Comparison of ENCODE assay signal across 8 cellular contexts in the genomic region with DNA sequence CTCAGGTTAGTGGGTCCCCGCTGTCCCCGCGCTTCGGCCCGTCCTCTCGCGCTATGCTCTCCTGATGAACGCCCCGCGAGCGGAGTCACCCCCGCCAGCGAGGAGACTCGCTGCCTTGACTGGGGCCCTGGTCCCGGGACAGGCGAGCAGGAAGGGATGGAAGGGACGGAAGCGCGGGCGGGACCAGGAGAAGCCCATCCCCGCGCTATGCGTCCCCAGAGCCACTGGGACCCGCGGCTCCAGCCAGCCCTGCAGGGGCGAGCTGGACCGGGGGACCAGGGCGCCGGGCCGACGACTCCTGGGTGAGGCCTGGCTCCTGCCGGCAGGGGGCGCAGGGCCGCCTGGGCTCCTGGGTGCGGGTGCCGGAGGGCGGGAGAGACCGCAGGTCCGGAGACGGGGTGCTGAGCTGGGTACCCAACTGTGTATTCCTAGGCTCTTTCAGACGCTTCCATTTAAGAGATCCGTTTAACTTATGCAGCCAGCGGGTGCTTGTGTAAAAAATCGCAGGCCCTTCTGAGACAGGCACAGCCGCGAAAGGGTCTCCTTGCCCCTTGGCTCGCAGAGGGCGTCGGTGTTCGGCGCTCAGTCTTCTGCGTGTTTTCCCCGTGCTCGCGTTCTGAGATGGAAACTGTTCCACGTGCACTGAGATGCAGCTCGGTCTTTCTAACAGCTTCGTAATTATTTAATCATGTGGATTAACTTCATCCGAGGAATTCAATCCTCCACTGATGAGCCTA. TPM values are rescaled to one million over a fixed set of nuclear protein-coding genes. Genes with fewer than 3 reads are reported as not detected.
DNase-seq lines count a peak whose midpoint lies in the region; ATAC-seq lines count a peak whose summit lies in the region.

No MANE protein-coding gene starts in this region.

- peaks cover 4 to 8% of the 10 kb centered on the region in 2 donors for H3K4me1 ChIP-seq in esophagus (ENCODE audit: control insufficient read depth in 2 of 2, insufficient read depth in 2 of 2, low read length in 1 of 2)
- H3K4me1 ChIP-seq in mucosa of rectum (ENCODE audit: control insufficient read depth in 2 of 2, insufficient read depth in 2 of 2, low read length in 2 of 2): peaks cover 8 to 9% of the 10 kb centered on the region in 2 donors

- peak overlapping the region; percentile 70 for H3K4me3 Mint-ChIP-seq in activated T-cell treated with anti-CD3 and anti-CD28 coated beads, Interleukin-2, amount 50 U/mL, for 24 hours

- H3K27ac ChIP-seq in esophagus (ENCODE audit: low read depth in 2 of 2, low read length in 1 of 2) (peak overlapping the region; percentile 54 to 73), mucosa of rectum (ENCODE audit: low read depth in 2 of 2, low read length in 2 of 2) (peak overlapping the region in 1 of 2 donors; percentile 32)

- in situ Hi-C loops in ACHN (cut with HindIII; ENCODE audit: low pct_ligation_motif_present, low pct_unique_long_range_greater_than_20kb, low sequenced_read_pairs): no loop called here

- peak; percentile 51 for ATAC-seq in GM18520 (IDR thresholded peaks at IDR 0.05; ENCODE audit: unreplicated experiment)
- ATAC-seq in HG03095 (IDR thresholded peaks at IDR 0.05; ENCODE audit: unreplicated experiment): peak; percentile 87

- H3K4me3 ChIP-seq in esophagus (ENCODE audit: low read depth in 1 of 2, low read length in 2 of 2): peak overlapping the region; percentile 50 to 80
- H3K4me3 ChIP-seq in mucosa of rectum (ENCODE audit: low read length in 2 of 2): peak overlapping the region; percentile 50 to 67

- H3K9me3 ChIP-seq in esophagus (ENCODE audit: control insufficient read depth in 2 of 2, insufficient read depth in 1 of 2, low read depth in 1 of 2, low read length in 1 of 2): peaks cover 0 to under 1% of the 10 kb centered on the region in 2 donors
- no peaks in the 10 kb centered on the region for H3K9me3 ChIP-seq in mucosa of rectum (ENCODE audit: control insufficient read depth in 2 of 2, low read length in 2 of 2)

- H3K4me1 Mint-ChIP-seq in activated T-cell treated with anti-CD3 and anti-CD28 coated beads, Interleukin-2, amount 50 U/mL, for 24 hours (ENCODE audit: low read depth): peaks cover 46% of the 10 kb centered on the region

- H3K27me3 ChIP-seq in esophagus (ENCODE audit: control insufficient read depth in 1 of 2, insufficient read depth in 2 of 2, low read length in 2 of 2): no peaks in the 10 kb centered on the region
- no peaks in the 10 kb centered on the region for H3K27me3 ChIP-seq in mucosa of rectum (ENCODE audit: control insufficient read depth in 2 of 2, insufficient read depth in 2 of 2, low read length in 2 of 2)

- H3K9ac ChIP-seq in mucosa of rectum (ENCODE audit: low read depth in 1 of 2, low read length in 2 of 2): peak overlapping the region; percentile 53 to 56

- peaks cover 2% of the 10 kb centered on the region for H3K27me3 Mint-ChIP-seq in activated T-cell treated with anti-CD3 and anti-CD28 coated beads, Interleukin-2, amount 50 U/mL, for 24 hours

- H3K36me3 Mint-ChIP-seq in activated T-cell treated with anti-CD3 and anti-CD28 coated beads, Interleukin-2, amount 50 U/mL, for 24 hours (ENCODE audit: low read depth): peaks cover 12% of the 10 kb centered on the region

- peak; percentile 80 for DNase-seq in ACHN
- peak; percentile 80 for DNase-seq in NCI-H82 (lab: John Stamatoyannopoulos, UW)
- peak; percentile 88 for DNase-seq in activated T-cell treated with anti-CD3 and anti-CD28 coated beads, Interleukin-2, amount 50 U/mL, for 24 hours
- peak; percentile 70 for DNase-seq in stimulated activated CD8-positive, alpha-beta memory T cell treated with anti-CD3 and anti-CD28 coated beads, Interleukin-4, amount 100 ng/mL, for 24 hours (ENCODE audit: low read depth)

- 5 to 7% methylated on average over 52 to 59 of the region's 59 CpGs for WGBS in esophagus, 2 donors

- H3K9me3 Mint-ChIP-seq in activated T-cell treated with anti-CD3 and anti-CD28 coated beads, Interleukin-2, amount 50 U/mL, for 24 hours: peaks cover 2% of the 10 kb centered on the region

- H3K27ac Mint-ChIP-seq in activated T-cell treated with anti-CD3 and anti-CD28 coated beads, Interleukin-2, amount 50 U/mL, for 24 hours: peak overlapping the region; percentile 57

- H3K36me3 ChIP-seq in esophagus (ENCODE audit: control insufficient read depth in 2 of 2, insufficient read depth in 2 of 2, low read length in 1 of 2) (no peaks in the 10 kb centered on the region), mucosa of rectum (ENCODE audit: control insufficient read depth in 2 of 2, insufficient read depth in 2 of 2, low read length in 2 of 2) (no peaks in the 10 kb centered on the region)

RNA-seq across cellular contexts. Expression of gene SYCP2, which starts 0.6 kb away (rescaled TPM):
- 1 to 10 TPM in 1 of 2 donors, under 1 TPM in 1; 0.56 to 1.1 TPM for polyA plus RNA-seq in esophagus

RNA-seq across cellular contexts. Expression of gene PPP1R3D, which starts 6.1 kb away (rescaled TPM):
- polyA plus RNA-seq in esophagus: 1 to 10 TPM; 5.1 to 5.7 TPM

RNA-seq across cellular contexts. Expression of gene FAM217B, which starts 6.2 kb away (rescaled TPM):
- polyA plus RNA-seq in esophagus: 1 to 10 TPM; 2.2 TPM

RNA-seq across cellular contexts. Expression of gene CDH26, which starts 24.2 kb away (rescaled TPM):
- 1 to 10 TPM; 2.6 to 3.8 TPM for polyA plus RNA-seq in esophagus
